Comparison of ENCODE assay signal across 8 cellular contexts in genomic region chr17:14299261-14300093, GRCh38. TPM values are rescaled to one million over a fixed set of nuclear protein-coding genes. Genes with fewer than 3 reads are reported as not detected.
DNase-seq lines count a peak whose midpoint lies in the region; ATAC-seq, FAIRE-seq and TF ChIP-seq lines count a peak whose summit lies in the region.

No MANE protein-coding gene starts in this region.

- peak overlapping the region; percentile 47 for H3K4me3 ChIP-seq in BJ (ENCODE audit: low read depth, low read length)
- peak overlapping the region; percentile 37 for H3K4me3 ChIP-seq in K562
- peak overlapping the region; percentile 69 to 82 (median 70) for H3K4me3 ChIP-seq in HepG2 (replicated peaks in 1 of 3; ENCODE audit: insufficient read depth in 1 of 3, low read depth in 2 of 3, low read length in 3 of 3)
- peak overlapping the region; percentile 28 to 78 (median 68) for H3K4me3 ChIP-seq in stomach

- H3K9me3 ChIP-seq in K562 (replicated peaks; ENCODE audit: control insufficient read depth, insufficient read depth, low read depth, low read length), result no peaks in the 10 kb centered on the region
- no peaks in the 10 kb centered on the region for H3K9me3 ChIP-seq in HepG2 (ENCODE audit: low read length)
- H3K9me3 ChIP-seq in stomach, result no peaks in the 10 kb centered on the region

- POLR2A ChIA-PET in BJ (lab: Charles Lee), result interaction anchor here (0.6 kb wide), 2 partner anchors 322 to 551 kb away, joined by 4 to 6 read pairs; no protein-coding TSS in a partner anchor
- POLR2A ChIA-PET in K562 (lab: Yijun Ruan, JAX), result interaction anchor here (0.6 to 1.0 kb wide), 2 partner anchors 13 to 107 kb away, joined by 3 read pairs; no protein-coding TSS in a partner anchor
- POLR2A ChIA-PET in HepG2 (lab: Yijun Ruan, JAX), result interaction anchor here (0.9 to 14.0 kb wide), 9 partner anchors 9 to 172 kb away, joined by 3 to 288 read pairs (median 4); no protein-coding TSS in a partner anchor

- CTCF ChIA-PET in BJ (lab: Yijun Ruan, JAX), result interaction anchor here (0.7 to 1.2 kb wide), 3 partner anchors 218 to 626 kb away, joined by 3 read pairs; no protein-coding TSS in a partner anchor
- CTCF ChIA-PET in K562 (lab: Yijun Ruan, JAX; ENCODE audit: low intra/inter-chr PET ratio), result no interaction called here
- CTCF ChIA-PET in HepG2 (lab: Yijun Ruan, JAX; ENCODE audit: low intra/inter-chr PET ratio, low total read pairs), result no interaction called here

- H3K9ac ChIP-seq in K562 (ENCODE audit: insufficient read depth in 1 of 2, low read depth in 2 of 2, low read length in 2 of 2) (peak overlapping the region in 1 of 2 experiments; percentile 76; a peak in 3 of 4 replicates), HepG2 (ENCODE audit: insufficient read depth, low read depth, low read length) (peak overlapping the region; percentile 76)

- intact Hi-C loops in K562 (cut with micrococcal nuclease), result loop anchor here (5.0 to 10.0 kb wide), 3 partner anchors 38 to 625 kb away; no protein-coding TSS in a partner anchor
- intact Hi-C loops in HepG2 (cut with micrococcal nuclease; ENCODE audit: unreplicated experiment), result loop anchor here (1.0 to 10.0 kb wide), 5 partner anchors 10 to 485 kb away; partner anchors contain the start of gene COX10
- intact Hi-C loops in stomach (cut with DNase I; ENCODE audit: low total_unique reads), result loop anchor here (5.0 kb wide), 1 partner anchor 702 kb away; no protein-coding TSS in a partner anchor

- in situ Hi-C loops in K562 (cut with MboI) (no loop called here), HepG2 (cut with HindIII; ENCODE audit: extremely low pct_ligation_motif_present, low pct_unique_long_range_greater_than_20kb) (loop anchor here (5.0 kb wide), 1 partner anchor 707 kb away; no protein-coding TSS in a partner anchor)

- peak overlapping the region; percentile 95 for H3K4me2 ChIP-seq in K562 (ENCODE audit: insufficient read depth, low read length)
- H3K4me2 ChIP-seq in HepG2 (ENCODE audit: low read depth, low read length), result peak overlapping the region; percentile 97

- H3K27me3 ChIP-seq in BJ (ENCODE audit: control insufficient read depth, insufficient read depth, low read length) (peaks cover 2% of the 10 kb centered on the region; the same call in 1 of the 2 replicates), K562 (ENCODE audit: control insufficient read depth in 2 of 2, insufficient read depth in 2 of 2, low read length in 2 of 2) (peaks cover 0 to 6% of the 10 kb centered on the region in 2 experiments; a peak in 3 of 5 replicates), HepG2 (ENCODE audit: control insufficient read depth in 1 of 2, insufficient read depth in 2 of 2, low read length in 2 of 2) (peaks cover 0 to 13% of the 10 kb centered on the region in 2 experiments; a peak in 3 of 5 replicates), stomach (peaks cover 19 to 100% (median 84%) of the 10 kb centered on the region in 3 donors)

- peak overlapping the region; percentile 87 for H2AFZ ChIP-seq in K562 (ENCODE audit: low read depth, low read length)
- no peak overlapping the region for H2AFZ ChIP-seq in HepG2 (ENCODE audit: low read length)

- FAIRE-seq in K562 (lab: Jason Lieb, UNC) (peak; percentile 29), HepG2 (lab: Jason Lieb, UNC) (peak; percentile 4)

- TF ChIP-seq CTCF in BJ (IDR thresholded peaks at IDR 0.05; ENCODE audit: insufficient read depth, low read depth, low read length) (no peak), K562 (IDR thresholded peaks at IDR 0.05 in 2 of 3, conservative IDR thresholded peaks at IDR 0.05 in 1 of 3; ENCODE audit: insufficient read depth in 2 of 3, low read depth in 1 of 3, low read length in 3 of 3) (no peak), HepG2 (CRISPR knock-in tag; IDR thresholded peaks at IDR 0.05) (0 out of 2 replicates have a peak, but pooled peaks have one; percentile 5), stomach (IDR thresholded peaks at IDR 0.05) (no peak)

- H4K20me1 ChIP-seq in K562 (replicated peaks; ENCODE audit: control insufficient read depth, insufficient read depth, low read length), result 0 out of 2 replicates have a peak, but pooled peaks cover 6% of the 10 kb centered on the region
- peaks cover 20% of the 10 kb centered on the region for H4K20me1 ChIP-seq in HepG2 (ENCODE audit: insufficient read depth, low read length)

- TF ChIP-seq POLR2A in K562 (conservative IDR thresholded peaks at IDR 0.05), result no peak
- TF ChIP-seq POLR2A in HepG2 (IDR thresholded peaks at IDR 0.05; ENCODE audit: insufficient read depth in 1 of 2, low read depth in 2 of 2, low read length in 2 of 2), result 0 out of 4 replicates have a peak, but pooled peaks of 1 of the 2 experiments have one; percentile 52
- no peak for TF ChIP-seq POLR2A in stomach (IDR thresholded peaks at IDR 0.05)

- peaks cover 34% of the 10 kb centered on the region for H3K79me2 ChIP-seq in K562 (ENCODE audit: control insufficient read depth, insufficient read depth, low read length)
- H3K79me2 ChIP-seq in HepG2 (ENCODE audit: insufficient read depth, low read length), result peaks cover 50% of the 10 kb centered on the region

- H3K27ac ChIP-seq in K562 (ENCODE audit: extremely low read depth, low read depth, low read length), result peak overlapping the region; percentile 22; the same call in 1 of the 3 replicates
- peak overlapping the region; percentile 56 for H3K27ac ChIP-seq in HepG2 (ENCODE audit: extremely low read length, insufficient read depth, low read length)
- H3K27ac ChIP-seq in stomach, result peak overlapping the region; percentile 18 to 87 (median 70)

- no peak for DNase-seq in BJ (ENCODE audit: low read depth)
- peak; percentile 10 for DNase-seq in NOMO-1 treated with DMSO at 0.1 percent for 48 hours (lab: John Stamatoyannopoulos, UW; ENCODE audit: unreplicated experiment)
- DNase-seq in K562 (ENCODE audit: extremely low read depth in 1 of 4, low spot score in 3 of 4), result peak; percentile 24 to 51 (median 34)
- DNase-seq in HepG2 (ENCODE audit: low spot score), result peak; percentile 65
- DNase-seq in stomach, result peak; percentile 40
- DNase-seq in D341Med (ENCODE audit: low spot score), result no peak
- no peak for DNase-seq in effector CD4-positive, alpha-beta T cell

- H3K4me1 ChIP-seq in K562 (replicated peaks in 1 of 2; ENCODE audit: control insufficient read depth in 2 of 2, insufficient read depth in 2 of 2, low read length in 2 of 2) (peaks cover 9 to 47% of the 10 kb centered on the region in 2 experiments; a peak in 4 of 5 replicates), HepG2 (ENCODE audit: insufficient read depth, low read length) (peaks cover 13% of the 10 kb centered on the region), stomach (peaks cover 54 to 79% (median 68%) of the 10 kb centered on the region in 4 donors)

- no peak for ATAC-seq in K562
- ATAC-seq in HepG2, result peak; percentile 8
- no peak for ATAC-seq in GM18517 (IDR thresholded peaks at IDR 0.05; ENCODE audit: unreplicated experiment)

- no peaks in the 10 kb centered on the region for H3K9me1 ChIP-seq in K562 (ENCODE audit: control insufficient read depth, insufficient read depth, low read length)

- TF ChIP-seq RAD21 in K562 (CRISPR knock-in tag; conservative IDR thresholded peaks at IDR 0.05 in 1 of 2, IDR thresholded peaks at IDR 0.05 in 1 of 2) (no peak), HepG2 (CRISPR knock-in tag; IDR thresholded peaks at IDR 0.05) (no peak)

- TF ChIP-seq EP300 in K562 (IDR thresholded peaks at IDR 0.05; ENCODE audit: low read length), result no peak
- TF ChIP-seq EP300 in HepG2 (IDR thresholded peaks at IDR 0.05; ENCODE audit: low read depth in 2 of 2, low read length in 2 of 2), result 0 out of 4 replicates have a peak, but pooled peaks of 1 of the 2 experiments have one; percentile 12
- TF ChIP-seq EP300 in HepG2 (CRISPR knock-in tag; IDR thresholded peaks at IDR 0.05; ENCODE audit: borderline replicate concordance), result no peak
- TF ChIP-seq EP300 in stomach (IDR thresholded peaks at IDR 0.05), result no peak

- H3K36me3 ChIP-seq in BJ (ENCODE audit: control insufficient read depth, insufficient read depth, low read length), result no peaks in the 10 kb centered on the region
- no peaks in the 10 kb centered on the region for H3K36me3 ChIP-seq in K562 (ENCODE audit: control insufficient read depth, insufficient read depth, low read length)
- H3K36me3 ChIP-seq in HepG2 (replicated peaks in 1 of 2; ENCODE audit: control insufficient read depth in 1 of 2, insufficient read depth in 2 of 2, low read length in 2 of 2), result no peaks in the 10 kb centered on the region
- no peaks in the 10 kb centered on the region for H3K36me3 ChIP-seq in stomach

- 3% methylated on average over 26 of the region's 52 CpGs for WGBS in K562 (ENCODE audit: insufficient coverage, low coverage, missing lambda C conversion rate)
- 1% methylated on average over 16 of the region's 52 CpGs for whole genome bisulfite sequencing in HepG2 (ENCODE audit: low lambda C conversion rate)
- WGBS in stomach, 5 donors, result 1 to 6% (median 3%) methylated on average over 35 to 52 of the region's 52 CpGs

- BruUV-seq in K562 (replicated peaks; lab: Mats Ljungman, UMichigan), result no TSS peak
- BruUV-seq in HepG2 (replicated peaks; lab: Mats Ljungman, UMichigan), result no TSS peak

RNA-seq across cellular contexts. Expression of gene HS3ST3B1, which starts 1.4 kb away (rescaled TPM):
- 3.4 and 4.5 TPM in 2 replicates for polyA plus RNA-seq in BJ (2011; rRNA removed)
- 9.0 and 10.0 TPM in 2 replicates for polyA minus RNA-seq in BJ (2011; rRNA and poly(A)+ RNA removed)
- 4.9 and 5.2 TPM in 2 replicates for total RNA-seq in K562 (2011; cell fraction: chromatin; rRNA removed; ENCODE audit: low replicate concordance)
- total RNA-seq in K562 (2011; cell fraction: nucleolus; rRNA removed), result 9.3 and 11.5 TPM in 2 replicates
- 8.4 and 12.7 TPM in 2 replicates for total RNA-seq in K562 (2011; cell fraction: nucleoplasm; rRNA removed)
- 8.0 and 10.5 TPM in 2 replicates for total RNA-seq in K562 (2014; rRNA removed)
- 3.3 and 3.4 TPM in 2 replicates for total RNA-seq in K562 (2014; rRNA removed; fragmentation: Illumina TruSeq; extraction: Trizol)
- 5.5 and 5.7 TPM in 2 replicates for total RNA-seq in K562 (2015; rRNA removed; fragmentation: Illumina TruSeq; extraction: Trizol)
- total RNA-seq in K562 (2021), result 12.9 and 13.0 TPM in 2 replicates
- 1.9 and 2.7 TPM in 2 replicates for polyA plus RNA-seq in K562 (2011; rRNA removed)
- polyA plus RNA-seq in K562 (2011; cell fraction: cytosol; rRNA removed), result 2.2 and 3.6 TPM in 2 replicates
- 2.8 and 3.8 TPM in 2 replicates for polyA plus RNA-seq in K562 (2011; cell fraction: nucleus; rRNA removed)
- polyA plus RNA-seq in K562 (2012), result 5.4 and 5.9 TPM in 2 replicates
- 2.5 and 2.6 TPM in 2 replicates for polyA plus RNA-seq in K562 (2014; fragmentation: Illumina TruSeq; extraction: Trizol)
- polyA plus RNA-seq in K562 (2014; fragmentation: Nextera tagmentation; extraction: Ambion mirVana), result 1 to 10 TPM; 2.6 to 5.3 TPM
- polyA plus RNA-seq in K562 (2014; rRNA removed), result 3.7 and 3.9 TPM in 2 replicates
- 4.1 and 5.5 TPM in 2 replicates for polyA minus RNA-seq in K562 (2011; rRNA and poly(A)+ RNA removed)
- 3.9 and 6.8 TPM in 2 replicates for polyA minus RNA-seq in K562 (2011; cell fraction: cytosol; rRNA and poly(A)+ RNA removed)
- 5.5 and 7.1 TPM in 2 replicates for polyA minus RNA-seq in K562 (2011; cell fraction: nucleus; rRNA and poly(A)+ RNA removed)
- total RNA-seq in HepG2 (2016; rRNA removed; fragmentation: Illumina TruSeq; extraction: Trizol), result 35.3 and 39.5 TPM in 2 replicates
- total RNA-seq in HepG2 (2016; cell fraction: cytosol; rRNA removed; fragmentation: Illumina TruSeq; extraction: Trizol; ENCODE audit: low read depth), result 5.0 and 5.5 TPM in 2 replicates
- 33.5 and 37.1 TPM in 2 replicates for total RNA-seq in HepG2 (2016; cell fraction: insoluble cytoplasmic fraction; rRNA removed; fragmentation: Illumina TruSeq; extraction: Trizol)
- total RNA-seq in HepG2 (2016; cell fraction: membrane; rRNA removed; fragmentation: Illumina TruSeq; extraction: Trizol), result 21.9 and 24.5 TPM in 2 replicates
- 34.7 and 37.1 TPM in 2 replicates for total RNA-seq in HepG2 (2016; cell fraction: nucleus; rRNA removed; fragmentation: Illumina TruSeq; extraction: Trizol)
- 14.6 and 15.7 TPM in 2 replicates for polyA plus RNA-seq in HepG2 (2011; rRNA removed)
- 10.2 and 10.4 TPM in 2 replicates for polyA plus RNA-seq in HepG2 (2011; cell fraction: cytosol; rRNA removed)
- polyA plus RNA-seq in HepG2 (2011; cell fraction: nucleus; rRNA removed), result 16.6 and 20.5 TPM in 2 replicates
- polyA plus RNA-seq in HepG2 (2012), result 15.3 and 18.6 TPM in 2 replicates
- polyA plus RNA-seq in HepG2 (2016; cell fraction: cytosol; fragmentation: Illumina TruSeq; extraction: Trizol; ENCODE audit: low read depth), result 1.9 and 2.3 TPM in 2 replicates
- polyA plus RNA-seq in HepG2 (2016; cell fraction: insoluble cytoplasmic fraction; fragmentation: Illumina TruSeq; extraction: Trizol; ENCODE audit: low read depth), result 19.7 and 21.9 TPM in 2 replicates
- polyA plus RNA-seq in HepG2 (2016; cell fraction: membrane; fragmentation: Illumina TruSeq; extraction: Trizol; ENCODE audit: low read depth), result 7.2 and 7.3 TPM in 2 replicates
- 39.2 and 41.9 TPM in 2 replicates for polyA plus RNA-seq in HepG2 (2016; cell fraction: nucleus; fragmentation: Illumina TruSeq; extraction: Trizol; ENCODE audit: insufficient read depth, low read depth)
- polyA minus RNA-seq in HepG2 (2011; rRNA and poly(A)+ RNA removed; ENCODE audit: low replicate concordance), result 67.6 TPM in 1 of 2 replicates, not detected in the other
- 34.2 and 35.7 TPM in 2 replicates for polyA minus RNA-seq in HepG2 (2011; cell fraction: cytosol; rRNA and poly(A)+ RNA removed)
- polyA minus RNA-seq in HepG2 (2011; cell fraction: nucleus; rRNA and poly(A)+ RNA removed), result 25.6 and 26.4 TPM in 2 replicates
- total RNA-seq in stomach, result 1 to 10 TPM in 3 of 5 donors, not detected in 2; 1.7 to 3.6 (median 2.6) TPM
- 1 to 10 TPM in 2 of 3 donors, under 1 TPM in 1; 0.81 to 1.5 (median 1.2) TPM for polyA plus RNA-seq in stomach

Comparison
In these comparisons a context has a peak if more than half of its experiments do, and no peak if none do; other contexts are left out.
1. DNase-seq: peak in NOMO-1 treated with DMSO at 0.1 percent for 48 hours (single experiment), K562 (4 of 4), HepG2 (single experiment) and stomach (single experiment); none in BJ (single experiment), D341Med (single experiment) and effector CD4-positive, alpha-beta T cell (single experiment).
2. Peak in every context shown above with its lines, with median percentiles within 50 percentile points of each other: H3K4me3 ChIP-seq and H3K27ac ChIP-seq.